In genomic region chr7:16078076-16078952, GRCh38 we compare ENCODE assay signal across 8 cellular contexts.
DNase-seq lines count a peak whose midpoint lies in the region; ATAC-seq, FAIRE-seq and TF ChIP-seq lines count a peak whose summit lies in the region.

No MANE protein-coding gene starts in this region.

- H3K4me1 ChIP-seq in astrocyte (ENCODE audit: insufficient read depth, low read length) (no peaks in the 10 kb centered on the region), testis (no peaks in the 10 kb centered on the region)

- peak; percentile 72 for FAIRE-seq in GM19239 (lab: Jason Lieb, UNC)
- peak; percentile 92 for FAIRE-seq in astrocyte (lab: Jason Lieb, UNC)

- peak; percentile 82 for TF ChIP-seq CTCF in astrocyte (IDR thresholded peaks at IDR 0.05; ENCODE audit: insufficient read depth, low read depth, low read length)
- peak; percentile 47 to 66 (median 61) for TF ChIP-seq CTCF in testis (IDR thresholded peaks at IDR 0.05)

- no peak overlapping the region for H3K9ac ChIP-seq in astrocyte (ENCODE audit: low read length)

- TF ChIP-seq POLR2A in testis (IDR thresholded peaks at IDR 0.05) = no peak

- peak; percentile 87 for ATAC-seq in HG03378 (IDR thresholded peaks at IDR 0.05; ENCODE audit: unreplicated experiment)

- H3K27ac ChIP-seq in astrocyte (ENCODE audit: low read depth, low read length) (no peak overlapping the region), testis (no peak overlapping the region)

- H3K36me3 Mint-ChIP-seq in astrocyte (ENCODE audit: low read depth, unreplicated experiment) = no peaks in the 10 kb centered on the region

- H3K9me3 Mint-ChIP-seq in astrocyte (ENCODE audit: unreplicated experiment) = no peaks in the 10 kb centered on the region

- DNase-seq in DMS 273 (lab: John Stamatoyannopoulos, UW; ENCODE audit: unreplicated experiment) (peak; percentile 88), GM19239 (ENCODE audit: insufficient read length, low spot score) (no peak), NCI-H446 (lab: John Stamatoyannopoulos, UW) (peak; percentile 71 to 82), astrocyte (ENCODE audit: low read depth) (peak; percentile 22), iPS-NIHi11 (ENCODE audit: low spot score) (peak; percentile 29), testis (peak; percentile 35)
- no peak for DNase-seq in stimulated activated CD4-positive, alpha-beta T cell treated with anti-CD3 and anti-CD28 coated beads, Interleukin-1b, Interleukin-23, amount 100 ng/mL, for 48 hours

- no peak overlapping the region for H3K27ac Mint-ChIP-seq in astrocyte (ENCODE audit: unreplicated experiment)

- WGBS in testis, 2 donors = 26 to 31% methylated on average over 3 of the region's 3 CpGs

- no peaks in the 10 kb centered on the region for H3K79me2 ChIP-seq in astrocyte (ENCODE audit: insufficient read depth, low read length)

- H2AFZ ChIP-seq in astrocyte (ENCODE audit: low read depth, low read length) = no peak overlapping the region

- H3K4me1 Mint-ChIP-seq in astrocyte (ENCODE audit: low read depth, unreplicated experiment) = no peaks in the 10 kb centered on the region

- no peaks in the 10 kb centered on the region for H3K27me3 Mint-ChIP-seq in astrocyte (ENCODE audit: low read depth, unreplicated experiment)

- H3K36me3 ChIP-seq in astrocyte (ENCODE audit: insufficient read depth, low read length) = no peaks in the 10 kb centered on the region
- H3K36me3 ChIP-seq in testis (ENCODE audit: low read depth, missing control alignments) = no peaks in the 10 kb centered on the region

- H3K4me3 Mint-ChIP-seq in astrocyte (ENCODE audit: unreplicated experiment) = no peak overlapping the region

- H3K9me3 ChIP-seq in astrocyte (ENCODE audit: insufficient read depth, low read depth, low read length) (no peaks in the 10 kb centered on the region), testis (no peaks in the 10 kb centered on the region)

- intact Hi-C loops in testis (cut with DNase I; ENCODE audit: low total_unique reads) = loop anchor here (5.0 kb wide), 1 partner anchor 484 kb away; no protein-coding TSS in a partner anchor

- H3K27me3 ChIP-seq in astrocyte (ENCODE audit: insufficient read depth, low read length) (no peaks in the 10 kb centered on the region), testis (no peaks in the 10 kb centered on the region)

- no peak overlapping the region for H3K4me3 ChIP-seq in astrocyte (ENCODE audit: insufficient read depth, low read depth, low read length)
- no peak overlapping the region for H3K4me3 ChIP-seq in testis

- no peaks in the 10 kb centered on the region for H4K20me1 ChIP-seq in astrocyte (ENCODE audit: insufficient read depth, low read length)

- no peak overlapping the region for H3K4me2 ChIP-seq in astrocyte (ENCODE audit: low read length)

Comparison
In these comparisons a context has a peak if more than half of its experiments do, and no peak if none do; other contexts are left out.
1. DNase-seq: peak in DMS 273 (single experiment), NCI-H446 (2 of 2), astrocyte (single experiment), iPS-NIHi11 (single experiment) and testis (single experiment); none in GM19239 (single experiment) and stimulated activated CD4-positive, alpha-beta T cell treated with anti-CD3 and anti-CD28 coated beads, Interleukin-1b, Interleukin-23, amount 100 ng/mL, for 48 hours (single experiment).